In the genomic region with DNA sequence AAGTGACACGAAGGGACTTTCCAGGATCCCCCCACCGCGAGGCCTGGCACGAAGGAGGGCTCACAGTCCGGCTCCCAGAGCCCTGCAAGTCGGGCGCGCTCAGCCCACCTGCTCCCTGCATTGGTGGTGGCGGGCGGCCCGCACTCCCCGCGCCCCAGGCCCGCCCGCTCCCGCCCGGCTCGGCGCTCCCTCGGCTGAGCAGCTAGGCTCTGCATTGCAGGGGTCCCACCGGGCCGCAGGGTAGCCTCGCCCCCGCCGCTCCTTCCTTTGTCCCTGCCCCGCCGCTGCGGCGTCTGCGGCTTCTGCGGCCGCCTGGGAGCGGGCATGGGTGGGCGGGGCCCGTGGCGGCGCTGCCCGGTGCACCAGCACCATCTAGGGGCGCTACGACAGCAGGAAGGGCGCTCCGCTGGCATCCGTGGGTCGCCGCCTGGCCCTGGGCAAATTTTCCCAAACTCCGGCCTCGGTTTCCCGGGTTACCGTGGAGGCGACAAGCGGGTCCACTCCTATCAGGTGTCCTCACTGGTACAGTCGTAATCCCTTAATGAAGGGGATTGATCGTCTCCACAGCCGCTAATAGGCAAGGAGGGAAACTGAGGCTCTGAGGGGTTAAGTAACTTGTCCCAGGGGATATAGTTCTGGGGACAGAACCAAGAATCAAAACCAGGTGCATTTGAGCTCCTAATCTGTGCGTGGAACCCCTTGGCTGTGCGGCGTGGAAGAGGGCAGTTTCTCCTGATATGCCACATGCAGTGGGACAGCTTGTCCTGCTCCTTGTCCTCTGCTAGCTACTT, we compare ENCODE assay signal across 8 cellular contexts.
DNase-seq lines count a peak whose midpoint lies in the region; ATAC-seq and TF ChIP-seq lines count a peak whose summit lies in the region.

No MANE protein-coding gene starts in this region.

- no peaks in the 10 kb centered on the region for H4K20me1 ChIP-seq in HCT116 (ENCODE audit: insufficient read depth)

- H3K27me3 ChIP-seq in HCT116 (ENCODE audit: insufficient read depth, low read length) = peaks cover 5% of the 10 kb centered on the region; the same call in 1 of the 2 replicates
- no peaks in the 10 kb centered on the region for H3K27me3 ChIP-seq in SJCRH30
- peaks cover 30% of the 10 kb centered on the region for H3K27me3 ChIP-seq in foreskin keratinocyte
- peaks cover 0 to 33% (median 5%) of the 10 kb centered on the region in 3 experiments for H3K27me3 ChIP-seq in neuronal stem cell (ENCODE audit: control insufficient read depth in 3 of 3, insufficient read depth in 3 of 3, low read depth in 1 of 3, low read length in 3 of 3)

- H3K9me3 ChIP-seq in HCT116 (ENCODE audit: control insufficient read depth in 1 of 2, insufficient read depth in 1 of 2, low read depth in 1 of 2, low read length in 2 of 2) (no peaks in the 10 kb centered on the region), SJCRH30 (replicated peaks) (no peaks in the 10 kb centered on the region), neuronal stem cell (replicated peaks in 1 of 2; ENCODE audit: control insufficient read depth in 2 of 2, insufficient read depth in 1 of 2, low read depth in 1 of 2, low read length in 2 of 2) (peaks cover 0 to 2% of the 10 kb centered on the region in 2 donors)

- DNase-seq in CD1c-positive myeloid dendritic cell (ENCODE audit: extremely low spot score) (peak; percentile 26), HCT116 (ENCODE audit: low read depth, low spot score) (no peak), SJCRH30 (peak in 1 of 2 experiments; percentile 34), foreskin keratinocyte (no peak), neuronal stem cell (ENCODE audit: low spot score) (peak; percentile 69)
- DNase-seq in activated naive CD4-positive, alpha-beta T cell treated with anti-CD3 and anti-CD28 coated beads, Interleukin-2, amount 50 U/mL, for 16 hours = no peak
- no peak for DNase-seq in stimulated activated CD4-positive, alpha-beta T cell treated with anti-CD3 and anti-CD28 coated beads, Interleukin-2, amount 100 ng/mL, for 48 hours

- peak; percentile 15 to 26 (median 24); a peak in 3 of 6 replicates for TF ChIP-seq CTCF in HCT116 (IDR thresholded peaks at IDR 0.05 in 2 of 3, conservative IDR thresholded peaks at IDR 0.05 in 1 of 3; ENCODE audit: borderline replicate concordance in 1 of 3, insufficient read depth in 1 of 3, low read depth in 2 of 3, low read length in 2 of 3)
- TF ChIP-seq CTCF in foreskin keratinocyte (conservative IDR thresholded peaks at IDR 0.05) = peak; percentile 80

- TF ChIP-seq POLR2A in HCT116 (IDR thresholded peaks at IDR 0.05; ENCODE audit: borderline replicate concordance, extremely low read depth, insufficient read depth, insufficient read length) = no peak

- intact Hi-C loops in HCT116 (cut with micrococcal nuclease) = loop anchor here (5.0 kb wide), 1 partner anchor 871 kb away; no protein-coding TSS in a partner anchor

- H4K8ac ChIP-seq in neuronal stem cell (ENCODE audit: low read depth, low read length) = no peak overlapping the region

- H3K4me1 ChIP-seq in HCT116 (ENCODE audit: control insufficient read depth in 1 of 2, insufficient read depth in 2 of 2, low read length in 2 of 2) (no peaks in the 10 kb centered on the region), SJCRH30 (no peaks in the 10 kb centered on the region), foreskin keratinocyte (peaks cover under 1% of the 10 kb centered on the region), neuronal stem cell (ENCODE audit: control insufficient read depth in 2 of 2, insufficient read depth in 1 of 2, low read depth in 1 of 2, low read length in 2 of 2) (peaks cover 10 to 12% of the 10 kb centered on the region in 2 donors)

- H3K14ac ChIP-seq in neuronal stem cell (ENCODE audit: low read length) = no peak overlapping the region

- no peak overlapping the region for H4K91ac ChIP-seq in neuronal stem cell (ENCODE audit: low read depth, low read length, poor library complexity)

- no peak overlapping the region for H3K4me3 ChIP-seq in HCT116 (replicated peaks in 1 of 2; ENCODE audit: low read depth in 1 of 2, low read length in 2 of 2)
- H3K4me3 ChIP-seq in SJCRH30 = peak overlapping the region; percentile 28; the same call in 1 of the 2 replicates
- H3K4me3 ChIP-seq in neuronal stem cell (ENCODE audit: low read length in 2 of 2) = peak overlapping the region; percentile 21 to 62

- WGBS in neuronal stem cell (ENCODE audit: extremely low coverage in 2 of 2, insufficient read length in 2 of 2, insufficient replicate concordance in 1 of 2), 2 donors = no CpG with 5 or more reads among the region's 57 CpGs

- H2BK5ac ChIP-seq in neuronal stem cell (ENCODE audit: low read length) = peak overlapping the region; percentile 7

- H2BK120ac ChIP-seq in neuronal stem cell (ENCODE audit: low read depth, low read length) = peak overlapping the region; percentile 49

- no peak overlapping the region for H3K23ac ChIP-seq in neuronal stem cell (ENCODE audit: low read depth, low read length, poor library complexity)

- H2BK12ac ChIP-seq in neuronal stem cell (ENCODE audit: low read length) = no peak overlapping the region

- BruUV-seq in HCT116 (replicated peaks; lab: Mats Ljungman, UMichigan) = no TSS peak

- POLR2A ChIA-PET in HCT116 (lab: Charles Lee) = no interaction called here

- H3K9ac ChIP-seq in HCT116 (ENCODE audit: low read length) (no peak overlapping the region), neuronal stem cell (ENCODE audit: low read depth, low read length, poor library complexity) (peak overlapping the region; percentile 71)

- H2AFZ ChIP-seq in HCT116 (ENCODE audit: low read depth, low read length, poor library complexity, severe bottlenecking) (no peak overlapping the region), neuronal stem cell (ENCODE audit: low read length) (peak overlapping the region; percentile 84)

- H3K9me2 ChIP-seq in HCT116 (ENCODE audit: insufficient read depth) = no peaks in the 10 kb centered on the region

- no peaks in the 10 kb centered on the region for H3K79me2 ChIP-seq in HCT116 (ENCODE audit: insufficient read depth, low read length)

- RAD21 ChIA-PET in HCT116 (lab: Charles Lee; ENCODE audit: low non-redundant PET in 1 of 2, low total read pairs in 2 of 2, uncharacterized antibody in 2 of 2, unreplicated experiment in 2 of 2) = no interaction called here

- H3K4ac ChIP-seq in neuronal stem cell (ENCODE audit: low read length) = no peak overlapping the region

- TF ChIP-seq RAD21 in HCT116 (IDR thresholded peaks at IDR 0.05; ENCODE audit: low read depth) = peak; percentile 52

- peak overlapping the region; percentile 36 for H2AK5ac ChIP-seq in neuronal stem cell (ENCODE audit: low read depth, low read length)

- CTCF ChIA-PET in HCT116 (lab: Charles Lee) = no interaction called here

- ATAC-seq in HCT116 (peak; percentile 84), foreskin keratinocyte (peak; percentile 86), GM19467 (IDR thresholded peaks at IDR 0.05; ENCODE audit: unreplicated experiment) (no peak)

- peak overlapping the region; percentile 89 for H3K18ac ChIP-seq in neuronal stem cell (ENCODE audit: low read length)

- H3K4me2 ChIP-seq in HCT116 (ENCODE audit: low read length) (no peak overlapping the region), neuronal stem cell (ENCODE audit: insufficient read depth, low read length, poor library complexity, severe bottlenecking) (peak overlapping the region; percentile 61)

- H3K79me1 ChIP-seq in neuronal stem cell (ENCODE audit: low read depth, low read length) = no peaks in the 10 kb centered on the region

- peak overlapping the region; percentile 46 for H2BK15ac ChIP-seq in neuronal stem cell (ENCODE audit: low read length)

- H3K36me3 ChIP-seq in HCT116 (ENCODE audit: control insufficient read depth in 1 of 2, insufficient read depth in 2 of 2, low read length in 2 of 2) = no peaks in the 10 kb centered on the region
- H3K36me3 ChIP-seq in SJCRH30 = no peaks in the 10 kb centered on the region
- no peaks in the 10 kb centered on the region for H3K36me3 ChIP-seq in neuronal stem cell (replicated peaks in 1 of 2; ENCODE audit: control insufficient read depth in 2 of 2, insufficient read depth in 2 of 2, low read length in 2 of 2)

- H3K27ac ChIP-seq in HCT116 (ENCODE audit: low read depth, low read length) (no peak overlapping the region), SJCRH30 (no peak overlapping the region), foreskin keratinocyte (no peak overlapping the region), neuronal stem cell (replicated peaks; ENCODE audit: low read length) (no peak overlapping the region)

TF ChIP-seq in HCT116, 20 proteins besides CTCF, POLR2A, EP300 and RAD21:
- TF ChIP-seq ELF1 (IDR thresholded peaks at IDR 0.05; ENCODE audit: borderline replicate concordance, low read depth) = no peak
- no peak for TF ChIP-seq EGR1 (IDR thresholded peaks at IDR 0.05; ENCODE audit: low read depth)
- TF ChIP-seq, protein P1, sequence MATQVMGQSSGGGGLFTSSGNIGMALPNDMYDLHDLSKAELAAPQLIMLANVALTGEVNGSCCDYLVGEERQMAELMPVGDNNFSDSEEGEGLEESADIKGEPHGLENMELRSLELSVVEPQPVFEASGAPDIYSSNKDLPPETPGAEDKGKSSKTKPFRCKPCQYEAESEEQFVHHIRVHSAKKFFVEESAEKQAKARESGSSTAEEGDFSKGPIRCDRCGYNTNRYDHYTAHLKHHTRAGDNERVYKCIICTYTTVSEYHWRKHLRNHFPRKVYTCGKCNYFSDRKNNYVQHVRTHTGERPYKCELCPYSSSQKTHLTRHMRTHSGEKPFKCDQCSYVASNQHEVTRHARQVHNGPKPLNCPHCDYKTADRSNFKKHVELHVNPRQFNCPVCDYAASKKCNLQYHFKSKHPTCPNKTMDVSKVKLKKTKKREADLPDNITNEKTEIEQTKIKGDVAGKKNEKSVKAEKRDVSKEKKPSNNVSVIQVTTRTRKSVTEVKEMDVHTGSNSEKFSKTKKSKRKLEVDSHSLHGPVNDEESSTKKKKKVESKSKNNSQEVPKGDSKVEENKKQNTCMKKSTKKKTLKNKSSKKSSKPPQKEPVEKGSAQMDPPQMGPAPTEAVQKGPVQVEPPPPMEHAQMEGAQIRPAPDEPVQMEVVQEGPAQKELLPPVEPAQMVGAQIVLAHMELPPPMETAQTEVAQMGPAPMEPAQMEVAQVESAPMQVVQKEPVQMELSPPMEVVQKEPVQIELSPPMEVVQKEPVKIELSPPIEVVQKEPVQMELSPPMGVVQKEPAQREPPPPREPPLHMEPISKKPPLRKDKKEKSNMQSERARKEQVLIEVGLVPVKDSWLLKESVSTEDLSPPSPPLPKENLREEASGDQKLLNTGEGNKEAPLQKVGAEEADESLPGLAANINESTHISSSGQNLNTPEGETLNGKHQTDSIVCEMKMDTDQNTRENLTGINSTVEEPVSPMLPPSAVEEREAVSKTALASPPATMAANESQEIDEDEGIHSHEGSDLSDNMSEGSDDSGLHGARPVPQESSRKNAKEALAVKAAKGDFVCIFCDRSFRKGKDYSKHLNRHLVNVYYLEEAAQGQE (IDR thresholded peaks at IDR 0.05; ENCODE audit: low read depth) = no peak
- no peak for TF ChIP-seq FOSL1 (IDR thresholded peaks at IDR 0.05; ENCODE audit: low read depth)
- TF ChIP-seq TCF7L2 (IDR thresholded peaks at IDR 0.05; ENCODE audit: borderline replicate concordance, extremely low read depth, insufficient read depth, insufficient read length) = no peak
- TF ChIP-seq, protein P2, sequence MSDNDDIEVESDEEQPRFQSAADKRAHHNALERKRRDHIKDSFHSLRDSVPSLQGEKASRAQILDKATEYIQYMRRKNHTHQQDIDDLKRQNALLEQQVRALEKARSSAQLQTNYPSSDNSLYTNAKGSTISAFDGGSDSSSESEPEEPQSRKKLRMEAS (IDR thresholded peaks at IDR 0.05) = no peak

Comparison
In these comparisons a context has a peak if more than half of its experiments do, and no peak if none do; other contexts are left out.
1. DNase-seq: peak in CD1c-positive myeloid dendritic cell (single experiment) and neuronal stem cell (single experiment); none in HCT116 (single experiment), foreskin keratinocyte (0 of 2), activated naive CD4-positive, alpha-beta T cell treated with anti-CD3 and anti-CD28 coated beads, Interleukin-2, amount 50 U/mL, for 16 hours (single experiment) and stimulated activated CD4-positive, alpha-beta T cell treated with anti-CD3 and anti-CD28 coated beads, Interleukin-2, amount 100 ng/mL, for 48 hours (0 of 2).
2. H3K4me3 ChIP-seq: peak in SJCRH30 (single experiment) and neuronal stem cell (2 of 2); none in HCT116 (0 of 2).